Comparison of ENCODE assay signal across 13 cellular contexts in genomic region chr3:7203969-7204847, GRCh38.
A peak's percentile ranks its signal among the peaks of the same experiment; 100 is the strongest.
DNase-seq lines count a peak whose midpoint lies in the region; ATAC-seq, FAIRE-seq and TF ChIP-seq lines count a peak whose summit lies in the region.
"Had no signal": no experiment of that assay in that cellular context is flagged by ENCODE, and none has a peak within 500 bp of the region (broad histone marks: within the 10 kb centered on the region; RNA-seq: fewer than 3 reads in every experiment).

No MANE protein-coding gene starts in this region.

- H3K4me1 ChIP-seq in kidney (ENCODE audit: control insufficient read depth in 1 of 2, insufficient read depth in 1 of 2, low read depth in 1 of 2, low read length in 2 of 2) = peaks cover 3% of the 10 kb centered on the region in 2 donors

- FAIRE-seq in kidney (lab: Jason Lieb, UNC) = no peak
- FAIRE-seq: urothelium cell line had no signal

- H3K4me3 ChIP-seq in kidney (ENCODE audit: low read length in 2 of 2) = peak overlapping the region in 1 of 2 donors; percentile 49

- DNase-seq in kidney = no peak
- DNase-seq in cerebellum (ENCODE audit: low spot score) = no peak
- DNase-seq in stimulated activated naive CD4-positive, alpha-beta T cell treated with Interleukin-2 at 50 U/mL for 16 hours (lab: John Stamatoyannopoulos, UW) = no peak
- no peak for DNase-seq in posterior cingulate gyrus
- DNase-seq: MV-4-11; nephron progenitor cell; SIG-M5; stimulated activated naive CD8-positive, alpha-beta T cell treated with anti-CD3 and anti-CD28 coated beads, Interleukin-15, Interleukin-2, amounts not matched to agents 100 U/mL and 50 U/mL, for 24 hours had no signal

- peak; percentile 39 for ATAC-seq in GM18873 (IDR thresholded peaks at IDR 0.05; ENCODE audit: low FRiP score, unreplicated experiment)
- ATAC-seq in GM21576 (IDR thresholded peaks at IDR 0.05; ENCODE audit: unreplicated experiment) = peak; percentile 27
- peak; percentile 38 for ATAC-seq in HG03135 (IDR thresholded peaks at IDR 0.05; ENCODE audit: unreplicated experiment)
- no peak for ATAC-seq in GM18519 (IDR thresholded peaks at IDR 0.05; ENCODE audit: low FRiP score, unreplicated experiment)
- ATAC-seq: stimulated activated naive CD8-positive, alpha-beta T cell treated with anti-CD3 and anti-CD28 coated beads, Interleukin-15, Interleukin-2, amounts not matched to agents 100 U/mL and 50 U/mL, for 24 hours had no signal

- no peaks in the 10 kb centered on the region for H3K9me3 ChIP-seq in kidney (ENCODE audit: control insufficient read depth in 1 of 2, low read length in 2 of 2)

- no peaks in the 10 kb centered on the region for H3K36me3 ChIP-seq in kidney (ENCODE audit: control insufficient read depth in 1 of 2, insufficient read depth in 2 of 2, low read length in 2 of 2)

- intact Hi-C loops in kidney (cut with DNase I) (no loop called here), posterior cingulate gyrus (cut with DNase I) (no loop called here)

- TF ChIP-seq CTCF in kidney (IDR thresholded peaks at IDR 0.05; ENCODE audit: borderline replicate concordance, extremely low read depth, insufficient read depth) = no peak

- no peak overlapping the region for H3K9ac ChIP-seq in kidney (ENCODE audit: low read length in 2 of 2)

- peak overlapping the region; percentile 21 to 45 for H3K27ac ChIP-seq in kidney (ENCODE audit: low read depth in 2 of 2, low read length in 2 of 2)
